ENCODE assay signal across 8 cellular contexts in the genomic region with DNA sequence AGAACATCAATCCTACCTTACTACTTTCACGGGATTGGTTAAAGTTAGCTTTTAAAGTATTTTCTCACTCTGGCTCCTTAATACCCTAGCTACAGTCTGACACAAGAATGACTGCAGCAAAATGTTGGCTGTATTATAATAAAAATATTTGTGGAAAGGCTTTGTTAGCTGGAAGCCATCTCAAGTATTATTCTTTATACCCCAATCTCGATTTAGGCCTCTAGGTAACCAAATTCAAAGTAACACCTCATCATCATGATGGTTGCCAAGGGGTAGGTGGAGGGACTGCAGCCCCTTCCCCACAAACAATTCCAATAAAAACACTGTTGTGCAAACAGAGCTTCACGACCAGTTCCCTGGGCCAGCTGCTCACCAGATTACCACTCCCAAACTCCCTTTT. TPM values are rescaled to one million over a fixed set of nuclear protein-coding genes. Genes with fewer than 3 reads are reported as not detected.
DNase-seq lines count a peak whose midpoint lies in the region; ATAC-seq, FAIRE-seq and TF ChIP-seq lines count a peak whose summit lies in the region.

No MANE protein-coding gene starts in this region.

- TF ChIP-seq POLR2A in GM12878 (IDR thresholded peaks at IDR 0.05; ENCODE audit: low read depth, low read length): no peak

- no peak for ATAC-seq in Right ventricle myocardium inferior
- ATAC-seq in GM12878: no peak

- no peak overlapping the region for H4K8ac ChIP-seq in mesenchymal stem cell (ENCODE audit: low read length)

- SMC1A ChIA-PET in GM12878 (lab: Charles Lee; ENCODE audit: uncharacterized antibody, unreplicated experiment): interaction anchor here (0.8 to 3.7 kb wide), 9 partner anchors 10 to 486 kb away, joined by 3 to 22 read pairs (median 4); a partner anchor contains a TSS

- BruUV-seq in GM12878 (replicated peaks; lab: Mats Ljungman, UMichigan): TSS peak; percentile 89

- peak overlapping the region; percentile 98 for H3K4me2 ChIP-seq in GM12878 (ENCODE audit: control insufficient read depth, insufficient read depth)
- H3K4me2 ChIP-seq in mesenchymal stem cell (ENCODE audit: low read length, poor library complexity, severe bottlenecking): peak overlapping the region; percentile 63

- H2AK5ac ChIP-seq in mesenchymal stem cell (ENCODE audit: low read length, severe bottlenecking): no peak overlapping the region

- H3K27me3 ChIP-seq in cardiac muscle cell: no peaks in the 10 kb centered on the region
- no peaks in the 10 kb centered on the region for H3K27me3 ChIP-seq in GM12878 (replicated peaks in 1 of 2; ENCODE audit: control insufficient read depth in 2 of 2, insufficient read depth in 2 of 2, low read length in 1 of 2)
- no peaks in the 10 kb centered on the region for H3K27me3 ChIP-seq in mesenchymal stem cell (ENCODE audit: control insufficient read depth in 1 of 2, insufficient read depth in 1 of 2, low read length in 2 of 2)

- POLR2A ChIA-PET in GM12878 (lab: Charles Lee): interaction anchor here (0.6 to 4.0 kb wide), 8 partner anchors 12 to 64 kb away, joined by 3 to 22 read pairs (median 4); a partner anchor contains a TSS

- no peak for DNase-seq in cardiac muscle cell (ENCODE audit: low read depth in 1 of 2, low spot score in 1 of 2)
- DNase-seq in Right ventricle myocardium inferior (ENCODE audit: missing footprints): no peak
- DNase-seq in GM12878 (ENCODE audit: low read depth, low spot score): no peak
- no peak for DNase-seq in mesenchymal stem cell
- DNase-seq in urothelium cell line (ENCODE audit: low spot score): peak; percentile 5
- DNase-seq in stimulated activated CD4-positive, alpha-beta T cell treated with anti-CD3 and anti-CD28 coated beads, Interleukin-2, amount 100 ng/mL, for 48 hours: no peak
- DNase-seq in G401 (ENCODE audit: low spot score): no peak
- DNase-seq in stimulated activated CD4-positive, alpha-beta T cell treated with anti-CD3 and anti-CD28 coated beads, Interleukin-4, amount 100 ng/mL, for 24 hours: no peak

- TF ChIP-seq RAD21 in GM12878 (IDR thresholded peaks at IDR 0.05; ENCODE audit: insufficient read depth, low read depth, low read length): no peak

- peak overlapping the region; percentile 87 for H3K27ac ChIP-seq in cardiac muscle cell
- peak overlapping the region; percentile 50 for H3K27ac ChIP-seq in GM12878 (ENCODE audit: control insufficient read depth, insufficient read depth)
- H3K27ac ChIP-seq in mesenchymal stem cell (ENCODE audit: low read length, poor library complexity, severe bottlenecking): peak overlapping the region; percentile 59

- FAIRE-seq in GM12878 (lab: Jason Lieb, UNC) (no peak), urothelium cell line (lab: Jason Lieb, UNC) (no peak)

- no peaks in the 10 kb centered on the region for H3K79me1 ChIP-seq in mesenchymal stem cell (replicated peaks; ENCODE audit: low read length, poor library complexity, severe bottlenecking)

- H3K36me3 ChIP-seq in cardiac muscle cell: no peaks in the 10 kb centered on the region
- H3K36me3 ChIP-seq in GM12878 (ENCODE audit: control insufficient read depth in 2 of 2, insufficient read depth in 2 of 2, low read length in 1 of 2): no peaks in the 10 kb centered on the region; a peak in 1 of 4 replicates
- H3K36me3 ChIP-seq in mesenchymal stem cell (ENCODE audit: control insufficient read depth in 1 of 2, insufficient read depth in 2 of 2, low read depth in 1 of 2, low read length in 2 of 2): no peaks in the 10 kb centered on the region

- intact Hi-C loops in Right ventricle myocardium inferior (cut with DNase I) (loop anchor here (1.0 to 10.0 kb wide), 4 partner anchors 15 to 485 kb away; a partner anchor contains a TSS), GM12878 (cut with micrococcal nuclease; ENCODE audit: unreplicated experiment) (loop anchor here (1.0 to 10.0 kb wide), 5 partner anchors 15 to 1295 kb away; a partner anchor contains a TSS)

- H3K9ac ChIP-seq in GM12878 (ENCODE audit: control insufficient read depth, insufficient read depth, low read length): peak overlapping the region; percentile 77
- H3K9ac ChIP-seq in mesenchymal stem cell (ENCODE audit: low read length): peak overlapping the region; percentile 87

- no peak for TF ChIP-seq CTCF in cardiac muscle cell (IDR thresholded peaks at IDR 0.05; ENCODE audit: low read depth, low read length)
- TF ChIP-seq CTCF in GM12878 (IDR thresholded peaks at IDR 0.05 in 2 of 3, conservative IDR thresholded peaks at IDR 0.05 in 1 of 3; ENCODE audit: control insufficient read depth in 2 of 3, extremely low read depth in 1 of 3, insufficient read depth in 1 of 3, low read depth in 3 of 3, low read length in 3 of 3): 0 out of 6 replicates have a peak, but pooled peaks of 1 of the 3 experiments have one; percentile 7

- peaks cover 40% of the 10 kb centered on the region for H3K79me2 ChIP-seq in GM12878 (ENCODE audit: control insufficient read depth, insufficient read depth, low read length)

- H2AFZ ChIP-seq in GM12878 (ENCODE audit: control insufficient read depth, low read depth, low read length): peak overlapping the region; percentile 96
- H2AFZ ChIP-seq in mesenchymal stem cell (ENCODE audit: low read depth, low read length): peak overlapping the region; percentile 75

- H4K91ac ChIP-seq in mesenchymal stem cell (ENCODE audit: low read length): no peak overlapping the region

- H2BK120ac ChIP-seq in mesenchymal stem cell (ENCODE audit: low read depth, low read length): no peak overlapping the region

- peak overlapping the region in 1 of 2 experiments; percentile 54 for H3K18ac ChIP-seq in mesenchymal stem cell (ENCODE audit: low read depth in 1 of 2, low read length in 2 of 2)

- peak overlapping the region in 1 of 2 experiments; percentile 26 for H3K4ac ChIP-seq in mesenchymal stem cell (ENCODE audit: low read depth in 1 of 2, low read length in 2 of 2)

- WGBS in GM12878 (ENCODE audit: insufficient coverage, insufficient replicate concordance, low lambda C conversion rate, missing lambda C conversion rate): 33% methylated on average over 3 of the region's 3 CpGs
- WGBS in mesenchymal stem cell: 70% methylated on average over 2 of the region's 3 CpGs

- H3K4me1 ChIP-seq in cardiac muscle cell (ENCODE audit: low read depth): peaks cover 13% of the 10 kb centered on the region
- peaks cover 2% of the 10 kb centered on the region for H3K4me1 ChIP-seq in GM12878 (ENCODE audit: control insufficient read depth, insufficient read depth, low read length)
- peaks cover 2% of the 10 kb centered on the region for H3K4me1 ChIP-seq in mesenchymal stem cell (ENCODE audit: control insufficient read depth, insufficient read depth, low read depth, low read length)

- CTCF ChIA-PET in GM12878 (lab: Yijun Ruan, JAX): interaction anchor here (0.6 to 3.3 kb wide), 12 partner anchors 9 to 119 kb away, joined by 3 to 61 read pairs (median 3); a partner anchor contains a TSS

- no peak overlapping the region for H3K23ac ChIP-seq in mesenchymal stem cell (ENCODE audit: low read length in 2 of 2)

- no peak for TF ChIP-seq EP300 in GM12878 (IDR thresholded peaks at IDR 0.05; ENCODE audit: borderline replicate concordance in 1 of 2, control insufficient read depth in 1 of 2, low read depth in 2 of 2, low read length in 2 of 2)

- peaks cover 2% of the 10 kb centered on the region; the same call in 1 of the 2 replicates for H4K20me1 ChIP-seq in GM12878 (ENCODE audit: control insufficient read depth, insufficient read depth)

- RAD21 ChIA-PET in GM12878 (lab: Charles Lee; ENCODE audit: unreplicated experiment): interaction anchor here (0.8 to 4.4 kb wide), 8 partner anchors 9 to 156 kb away, joined by 3 to 48 read pairs (median 4); a partner anchor contains a TSS

- no peak overlapping the region for H3K14ac ChIP-seq in mesenchymal stem cell (ENCODE audit: low read length in 2 of 2)

- H3K9me3 ChIP-seq in cardiac muscle cell (ENCODE audit: low read depth) (no peaks in the 10 kb centered on the region), GM12878 (replicated peaks; ENCODE audit: control insufficient read depth, insufficient read depth, low read length) (no peaks in the 10 kb centered on the region), mesenchymal stem cell (ENCODE audit: control insufficient read depth, low read length) (no peaks in the 10 kb centered on the region)

- in situ Hi-C loops in GM12878 (cut with MboI): no loop called here
- in situ Hi-C loops in G401 (cut with HindIII; ENCODE audit: low sequenced_read_pairs): no loop called here

- no peak overlapping the region for H2BK15ac ChIP-seq in mesenchymal stem cell (ENCODE audit: low read depth, poor library complexity, severe bottlenecking)

- no peak overlapping the region for H2BK12ac ChIP-seq in mesenchymal stem cell (ENCODE audit: low read length in 2 of 2)

- no peak overlapping the region for H2BK5ac ChIP-seq in mesenchymal stem cell (ENCODE audit: low read depth, low read length, poor library complexity, severe bottlenecking)

- peak overlapping the region; percentile 25 for H3K4me3 ChIP-seq in cardiac muscle cell
- peak overlapping the region; percentile 58 for H3K4me3 ChIP-seq in GM12878
- H3K4me3 ChIP-seq in mesenchymal stem cell (ENCODE audit: insufficient read depth in 1 of 2, low read depth in 1 of 2, low read length in 2 of 2): peak overlapping the region in 1 of 2 experiments; percentile 79

RNA-seq across cellular contexts. Expression of a gene that starts 0.8 kb away (rescaled TPM):
- total RNA-seq in cardiac muscle cell (39.4 and 44.9 TPM in 2 replicates), Right ventricle myocardium inferior (28.1 TPM), GM12878 (2014; rRNA removed) (33.2 and 45.3 TPM in 2 replicates), GM12878 (2014; rRNA removed; fragmentation: Illumina TruSeq; extraction: Trizol) (91.5 and 93.4 TPM in 2 replicates), GM12878 (2021) (108 and 113 TPM in 2 replicates)
- polyA plus RNA-seq in cardiac muscle cell (83.1 and 116 TPM in 2 replicates), GM12878 (2011; rRNA removed) (64.6 and 92.2 TPM in 2 replicates), GM12878 (2014; fragmentation: Illumina TruSeq; extraction: Trizol) (139 and 163 TPM in 2 replicates), GM12878 (2014; fragmentation: Nextera tagmentation; extraction: Ambion mirVana) (10 to 100 TPM; 43.3 to 56.2 TPM), GM12878 (2014; rRNA removed) (46.6 and 57.5 TPM in 2 replicates), GM12878 (2016; fragmentation: Nextera tagmentation; extraction: Ambion mirVana) (100 to 1,000 TPM; 142 to 143 TPM)
- 32.0 and 34.4 TPM in 2 replicates for total RNA-seq in GM12878 (2013; cell fraction: nucleolus; rRNA removed)
- 37.7 TPM for polyA plus RNA-seq in GM12878 (2011; ENCODE audit: low read depth)
- 33.2 and 46.8 TPM in 2 replicates for polyA plus RNA-seq in GM12878 (2011; cell fraction: cytosol; rRNA removed)
- 22.4 and 30.7 TPM in 2 replicates for polyA plus RNA-seq in GM12878 (2011; cell fraction: nucleus; rRNA removed)
- polyA plus RNA-seq in GM12878 (2012): 54.5 and 74.4 TPM in 2 replicates
- 47.6 and 75.3 TPM in 2 replicates for polyA minus RNA-seq in GM12878 (2011; rRNA and poly(A)+ RNA removed)
- polyA minus RNA-seq in GM12878 (2011; cell fraction: cytosol; rRNA and poly(A)+ RNA removed): 27.8 and 30.4 TPM in 2 replicates
- polyA minus RNA-seq in GM12878 (2011; cell fraction: nucleus; rRNA and poly(A)+ RNA removed): 7.3 and 12.8 TPM in 2 replicates
- polyA plus RNA-seq in mesenchymal stem cell (2013, experiment 1 of 2): 48.7 TPM
- polyA plus RNA-seq in mesenchymal stem cell (2013, experiment 2 of 2): 51.5 TPM
- 23.4 and 35.9 TPM in 2 replicates for total RNA-seq in G401 (2014; rRNA removed; shearing (Covaris generic))

RNA-seq across cellular contexts. Expression of a gene that starts 15.4 kb away (rescaled TPM):
- 23.9 and 28.8 TPM in 2 replicates for total RNA-seq in cardiac muscle cell
- polyA plus RNA-seq in cardiac muscle cell: 7.9 and 17.5 TPM in 2 replicates
- 20.4 TPM for total RNA-seq in Right ventricle myocardium inferior
- total RNA-seq in GM12878 (2013; cell fraction: nucleolus; rRNA removed): 108 TPM in 2 replicates
- total RNA-seq in GM12878 (2014; rRNA removed): 21.2 and 24.3 TPM in 2 replicates
- 19.5 and 20.8 TPM in 2 replicates for total RNA-seq in GM12878 (2014; rRNA removed; fragmentation: Illumina TruSeq; extraction: Trizol)
- 16.8 and 18.8 TPM in 2 replicates for total RNA-seq in GM12878 (2021)
- 7.2 TPM for polyA plus RNA-seq in GM12878 (2011; ENCODE audit: low read depth)
- polyA plus RNA-seq in GM12878 (2011; rRNA removed): 24.5 and 28.9 TPM in 2 replicates
- 16.9 and 17.4 TPM in 2 replicates for polyA plus RNA-seq in GM12878 (2011; cell fraction: cytosol; rRNA removed)
- polyA plus RNA-seq in GM12878 (2011; cell fraction: nucleus; rRNA removed): 31.8 and 33.0 TPM in 2 replicates
- 14.9 and 16.3 TPM in 2 replicates for polyA plus RNA-seq in GM12878 (2012)
- polyA plus RNA-seq in GM12878 (2014; fragmentation: Illumina TruSeq; extraction: Trizol): 15.9 and 17.4 TPM in 2 replicates
- polyA plus RNA-seq in GM12878 (2014; fragmentation: Nextera tagmentation; extraction: Ambion mirVana): 1 to 10 TPM; 6.4 to 6.5 TPM
- polyA plus RNA-seq in GM12878 (2014; rRNA removed): 17.0 and 18.5 TPM in 2 replicates
- 10 to 100 TPM; 24.7 to 25.2 TPM for polyA plus RNA-seq in GM12878 (2016; fragmentation: Nextera tagmentation; extraction: Ambion mirVana)
- 28.5 and 29.6 TPM in 2 replicates for polyA minus RNA-seq in GM12878 (2011; rRNA and poly(A)+ RNA removed)
- polyA minus RNA-seq in GM12878 (2011; cell fraction: cytosol; rRNA and poly(A)+ RNA removed): 10.3 and 11.7 TPM in 2 replicates
- 29.3 and 39.7 TPM in 2 replicates for polyA minus RNA-seq in GM12878 (2011; cell fraction: nucleus; rRNA and poly(A)+ RNA removed)
- polyA plus RNA-seq in mesenchymal stem cell (2013, experiment 1 of 2): 21.6 TPM
- polyA plus RNA-seq in mesenchymal stem cell (2013, experiment 2 of 2): 24.3 TPM
- total RNA-seq in G401 (2014; rRNA removed; shearing (Covaris generic)): 19.7 TPM in 2 replicates
